Comparison of ENCODE assay signal across 17 cellular contexts in genomic region chr16:10121496-10121895, GRCh38.
DNase-seq lines count a peak whose midpoint lies in the region; ATAC-seq, FAIRE-seq and TF ChIP-seq lines count a peak whose summit lies in the region.
"Had no signal": no experiment of that assay in that cellular context is flagged by ENCODE, and none has a peak within 500 bp of the region (broad histone marks: within the 10 kb centered on the region; RNA-seq: fewer than 3 reads in every experiment).

No MANE protein-coding gene starts in this region.

- H3K27me3 ChIP-seq in MG63, result no peaks in the 10 kb centered on the region
- H3K27me3 ChIP-seq in bronchial epithelial cell (ENCODE audit: control insufficient read depth, insufficient read depth, low read length), result no peaks in the 10 kb centered on the region
- H3K27me3 ChIP-seq in mesenchymal stem cell (ENCODE audit: control insufficient read depth in 1 of 2, insufficient read depth in 1 of 2, low read length in 2 of 2), result no peaks in the 10 kb centered on the region
- H3K27me3 ChIP-seq: neural progenitor cell had no signal

- H3K4me3 Mint-ChIP-seq in activated CD4-positive, alpha-beta T cell treated with anti-CD3 and anti-CD28 coated beads for 36 hours, result no peak overlapping the region
- H3K4me3 Mint-ChIP-seq: neural progenitor cell had no signal

- H4K8ac ChIP-seq in mesenchymal stem cell (ENCODE audit: low read length), result no peak overlapping the region

- H3K79me1 ChIP-seq in mesenchymal stem cell (replicated peaks; ENCODE audit: low read length, poor library complexity, severe bottlenecking), result no peaks in the 10 kb centered on the region

- no peaks in the 10 kb centered on the region for H3K36me3 ChIP-seq in MG63
- no peaks in the 10 kb centered on the region for H3K36me3 ChIP-seq in bronchial epithelial cell (ENCODE audit: control insufficient read depth, insufficient read depth, low read length)
- no peaks in the 10 kb centered on the region for H3K36me3 ChIP-seq in mesenchymal stem cell (ENCODE audit: control insufficient read depth in 1 of 2, insufficient read depth in 2 of 2, low read depth in 1 of 2, low read length in 2 of 2)
- H3K36me3 ChIP-seq: HAP-1, neural progenitor cell had no signal

- WGBS in mesenchymal stem cell, result 86% methylated on average over 1 of the region's 2 CpGs

- H3K9ac ChIP-seq in mesenchymal stem cell (ENCODE audit: low read length), result peak overlapping the region; percentile 53
- H3K9ac ChIP-seq: neural progenitor cell had no signal

- H2BK15ac ChIP-seq in mesenchymal stem cell (ENCODE audit: low read depth, poor library complexity, severe bottlenecking), result no peak overlapping the region

- TF ChIP-seq CTCF in AG09309 (IDR thresholded peaks at IDR 0.05; ENCODE audit: control insufficient read depth, insufficient read depth, low read depth, low read length, missing control alignments), result no peak
- no peak for TF ChIP-seq CTCF in bronchial epithelial cell (IDR thresholded peaks at IDR 0.05; ENCODE audit: insufficient read depth, low read length, severe bottlenecking)

- CTCF ChIA-PET in activated CD4-positive, alpha-beta T cell treated with anti-CD3 and anti-CD28 coated beads for 36 hours (lab: Charles Lee), result no interaction called here

- H3K36me3 Mint-ChIP-seq in activated CD4-positive, alpha-beta T cell treated with anti-CD3 and anti-CD28 coated beads for 36 hours (ENCODE audit: low read depth), result no peaks in the 10 kb centered on the region
- H3K36me3 Mint-ChIP-seq: neural progenitor cell had no signal

- H3K18ac ChIP-seq in mesenchymal stem cell (ENCODE audit: low read depth in 1 of 2, low read length in 2 of 2), result no peak overlapping the region

- H2AFZ ChIP-seq in mesenchymal stem cell (ENCODE audit: low read depth, low read length), result no peak overlapping the region
- H2AFZ ChIP-seq: neural progenitor cell had no signal

- H2BK120ac ChIP-seq in mesenchymal stem cell (ENCODE audit: low read depth, low read length), result no peak overlapping the region

- H3K27ac ChIP-seq in mesenchymal stem cell (ENCODE audit: low read length, poor library complexity, severe bottlenecking), result no peak overlapping the region
- H3K27ac ChIP-seq: neural progenitor cell, VCaP had no signal

- H3K4ac ChIP-seq in mesenchymal stem cell (ENCODE audit: low read depth in 1 of 2, low read length in 2 of 2), result no peak overlapping the region

- no peaks in the 10 kb centered on the region for H3K4me1 Mint-ChIP-seq in activated CD4-positive, alpha-beta T cell treated with anti-CD3 and anti-CD28 coated beads for 36 hours

- no peak overlapping the region for H2BK5ac ChIP-seq in mesenchymal stem cell (ENCODE audit: low read depth, low read length, poor library complexity, severe bottlenecking)

- H2BK12ac ChIP-seq in mesenchymal stem cell (ENCODE audit: low read length in 2 of 2), result no peak overlapping the region

- POLR2A ChIA-PET in activated CD4-positive, alpha-beta T cell treated with anti-CD3 and anti-CD28 coated beads for 36 hours (lab: Charles Lee), result no interaction called here

- peaks cover 4% of the 10 kb centered on the region for H3K9me3 Mint-ChIP-seq in activated CD4-positive, alpha-beta T cell treated with anti-CD3 and anti-CD28 coated beads for 36 hours (ENCODE audit: low read depth)
- H3K9me3 Mint-ChIP-seq: neural progenitor cell had no signal

- peaks cover 18% of the 10 kb centered on the region for H3K27me3 Mint-ChIP-seq in activated CD4-positive, alpha-beta T cell treated with anti-CD3 and anti-CD28 coated beads for 36 hours

- H4K91ac ChIP-seq in mesenchymal stem cell (ENCODE audit: low read length), result no peak overlapping the region

- H3K4me1 ChIP-seq in mesenchymal stem cell (ENCODE audit: control insufficient read depth, insufficient read depth, low read depth, low read length), result no peaks in the 10 kb centered on the region
- H3K4me1 ChIP-seq: HAP-1 had no signal

- no peak overlapping the region for H3K14ac ChIP-seq in mesenchymal stem cell (ENCODE audit: low read length in 2 of 2)

- peaks cover 2% of the 10 kb centered on the region; the same call in 1 of the 2 replicates for H3K9me3 ChIP-seq in MG63
- no peaks in the 10 kb centered on the region for H3K9me3 ChIP-seq in mesenchymal stem cell (ENCODE audit: control insufficient read depth, low read length)
- H3K9me3 ChIP-seq: HAP-1 had no signal

- DNase-seq in AG09309 (ENCODE audit: low read depth) (peak; percentile 14), MG63 (peak; percentile 60), bronchial epithelial cell (ENCODE audit: low read depth) (peak; percentile 42), mesenchymal stem cell (peak; percentile 87), NCI-H1436 treated with DMSO at 0.1 percent for 48 hours (lab: John Stamatoyannopoulos, UW) (no peak), epidermal melanocyte (ENCODE audit: insufficient read length, low spot score) (no peak)
- DNase-seq in activated CD4-positive, alpha-beta T cell treated with anti-CD3 and anti-CD28 coated beads for 36 hours, result no peak
- DNase-seq: activated CD8-positive, alpha-beta memory T cell treated with anti-CD3 and anti-CD28 coated beads, Interleukin-2, amount 50 U/mL, for 4 hours; DMS79 treated with DMSO at 0.1 percent for 48 hours; dorsolateral prefrontal cortex; SHP77 treated with DMSO at 0.1 percent for 48 hours; stimulated activated CD4-positive, alpha-beta T cell treated with anti-CD3 and anti-CD28 coated beads, Interleukin-15, amount 100 ng/mL, for 24 hours; stimulated activated CD8-positive, alpha-beta memory T cell treated with anti-CD3 and anti-CD28 coated beads, Interleukin-4, amount 100 ng/mL, for 48 hours had no signal

- no peak overlapping the region for H3K23ac ChIP-seq in mesenchymal stem cell (ENCODE audit: low read length in 2 of 2)

- no peak overlapping the region for H2AK5ac ChIP-seq in mesenchymal stem cell (ENCODE audit: low read length, severe bottlenecking)

- H3K4me2 ChIP-seq in mesenchymal stem cell (ENCODE audit: low read length, poor library complexity, severe bottlenecking), result no peak overlapping the region

- ATAC-seq in activated CD4-positive, alpha-beta T cell treated with anti-CD3 and anti-CD28 coated beads for 36 hours, result no peak
- ATAC-seq in HG03139 (IDR thresholded peaks at IDR 0.05; ENCODE audit: unreplicated experiment), result no peak

- H3K27ac Mint-ChIP-seq in activated CD4-positive, alpha-beta T cell treated with anti-CD3 and anti-CD28 coated beads for 36 hours, result no peak overlapping the region
- H3K27ac Mint-ChIP-seq: neural progenitor cell had no signal

- no peak overlapping the region for H3K4me3 ChIP-seq in AG09309 (ENCODE audit: control insufficient read depth, low read depth, low read length)
- H3K4me3 ChIP-seq in MG63, result no peak overlapping the region
- no peak overlapping the region for H3K4me3 ChIP-seq in bronchial epithelial cell (ENCODE audit: low read depth, low read length)
- peak overlapping the region in 1 of 2 experiments; percentile 27 for H3K4me3 ChIP-seq in mesenchymal stem cell (ENCODE audit: insufficient read depth in 1 of 2, low read depth in 1 of 2, low read length in 2 of 2)
- H3K4me3 ChIP-seq: HAP-1, neural progenitor cell had no signal

- no peak for FAIRE-seq in bronchial epithelial cell (lab: Jason Lieb, UNC)

- intact Hi-C loops in activated CD4-positive, alpha-beta T cell treated with anti-CD3 and anti-CD28 coated beads for 36 hours (cut with DNase I, micrococcal nuclease), result no loop called here

Comparison
In these comparisons a context has a peak if more than half of its experiments do, and no peak if none do; other contexts are left out.
1. DNase-seq: peak in AG09309 (single experiment), MG63 (single experiment), bronchial epithelial cell (single experiment) and mesenchymal stem cell (single experiment); none in activated CD4-positive, alpha-beta T cell treated with anti-CD3 and anti-CD28 coated beads for 36 hours (single experiment), NCI-H1436 treated with DMSO at 0.1 percent for 48 hours (single experiment) and epidermal melanocyte (single experiment).